Comparison of ENCODE assay signal across 8 cellular contexts in genomic region chr17:43389022-43389947, GRCh38. TPM values are rescaled to one million over a fixed set of nuclear protein-coding genes. Genes with fewer than 3 reads are reported as not detected.
DNase-seq lines count a peak whose midpoint lies in the region; ATAC-seq and TF ChIP-seq lines count a peak whose summit lies in the region.

No MANE protein-coding gene starts in this region.

- CTCF ChIA-PET in CD4-positive, alpha-beta T cell (lab: Charles Lee), result interaction anchor here (1.0 to 4.8 kb wide), 4 partner anchors 10 to 94 kb away, joined by 4 to 47 read pairs (median 11); partner anchors contain the start of genes ARL4D and DHX8

- no peaks in the 10 kb centered on the region for H3K27me3 ChIP-seq in CD4-positive, alpha-beta T cell (ENCODE audit: control insufficient read depth, insufficient read depth, low read length)
- no peaks in the 10 kb centered on the region for H3K27me3 ChIP-seq in GM23248 (replicated peaks; ENCODE audit: insufficient read depth)
- H3K27me3 ChIP-seq in prostate gland (replicated peaks; ENCODE audit: insufficient read depth), result no peaks in the 10 kb centered on the region

- in situ Hi-C loops in GM23248 (cut with MboI), result no loop called here

- no peaks in the 10 kb centered on the region for H3K9me3 Mint-ChIP-seq in CD4-positive, alpha-beta T cell

- TF ChIP-seq POLR2A in prostate gland (IDR thresholded peaks at IDR 0.05), result peak; percentile 40

- peak; percentile 85 for TF ChIP-seq CTCF in CD4-positive, alpha-beta T cell (IDR thresholded peaks at IDR 0.05)
- peak; percentile 80 to 95 (median 89) for TF ChIP-seq CTCF in prostate gland (IDR thresholded peaks at IDR 0.05)

- H3K4me3 ChIP-seq in GM23248, result peak overlapping the region; percentile 86
- peak overlapping the region; percentile 44 to 68 for H3K4me3 ChIP-seq in prostate gland

- peaks cover 7% of the 10 kb centered on the region; the same call in 1 of the 2 replicates for H3K4me1 ChIP-seq in GM23248 (ENCODE audit: insufficient read depth)
- H3K4me1 ChIP-seq in prostate gland (replicated peaks), result peaks cover 6% of the 10 kb centered on the region

- peak overlapping the region; percentile 97 for H3K27ac Mint-ChIP-seq in CD4-positive, alpha-beta T cell

- peak overlapping the region; percentile 99 for H3K9ac ChIP-seq in GM23248

- peak overlapping the region; percentile 94 for H3K27ac ChIP-seq in CD4-positive, alpha-beta T cell (ENCODE audit: low read depth, low read length)
- H3K27ac ChIP-seq in GM23248 (peak overlapping the region; percentile 97), adipose tissue (ENCODE audit: low read depth, low read length) (peak overlapping the region; percentile 92), prostate gland (peak overlapping the region; percentile 99)

- no peaks in the 10 kb centered on the region for H3K79me2 ChIP-seq in GM23248 (ENCODE audit: insufficient read depth)

- peak; percentile 73 to 85 (median 76) for DNase-seq in CD4-positive, alpha-beta T cell
- DNase-seq in GM23248, result peak; percentile 94
- DNase-seq in NCI-H1417 treated with DMSO at 0.1 percent for 48 hours (lab: John Stamatoyannopoulos, UW), result peak; percentile 45
- DNase-seq in T follicular helper cell (ENCODE audit: low read depth), result peak; percentile 80
- peak; percentile 81 for DNase-seq in left cardiac atrium
- DNase-seq in prostate gland (ENCODE audit: low spot score), result peak; percentile 80
- peak; percentile 91 for DNase-seq in ureter (ENCODE audit: low spot score)

- no peaks in the 10 kb centered on the region for H4K20me1 ChIP-seq in GM23248 (ENCODE audit: insufficient read depth)

- peaks cover 37% of the 10 kb centered on the region for H3K4me1 Mint-ChIP-seq in CD4-positive, alpha-beta T cell (ENCODE audit: low read depth)

- intact Hi-C loops in CD4-positive, alpha-beta T cell (cut with DNase I, micrococcal nuclease), result loop anchor here (1.0 to 5.0 kb wide), 5 partner anchors 21 to 552 kb away; partner anchors contain the start of genes DHX8 (in 2 of the 2), VAT1 (in 2 of the 2) and BRCA1 (in 1 of the 2)
- intact Hi-C loops in left cardiac atrium (cut with DNase I) (no loop called here), prostate gland (cut with DNase I) (no loop called here)

- peaks cover 12% of the 10 kb centered on the region; the same call in 1 of the 2 replicates for H3F3A ChIP-seq in GM23248 (ENCODE audit: insufficient read depth)

- H3K4me3 Mint-ChIP-seq in CD4-positive, alpha-beta T cell, result peak overlapping the region; percentile 93

- H3K36me3 ChIP-seq in GM23248 (ENCODE audit: low read depth) (no peaks in the 10 kb centered on the region), prostate gland (no peaks in the 10 kb centered on the region)

- peak overlapping the region; percentile 91 for H2AFZ ChIP-seq in GM23248

- POLR2A ChIA-PET in CD4-positive, alpha-beta T cell (lab: Charles Lee), result interaction anchor here (0.8 to 11.2 kb wide), 17 partner anchors 9 to 1662 kb away, joined by 3 to 445 read pairs (median 7); partner anchors contain the start of genes ARL4D, BECN1, DCAKD and DHX8

- no peaks in the 10 kb centered on the region for H3K9me3 ChIP-seq in CD4-positive, alpha-beta T cell (ENCODE audit: control insufficient read depth, low read length)
- H3K9me3 ChIP-seq in GM23248 (ENCODE audit: low read depth) (no peaks in the 10 kb centered on the region), prostate gland (no peaks in the 10 kb centered on the region)

- H3K4me2 ChIP-seq in GM23248 (ENCODE audit: unreplicated experiment), result peak overlapping the region; percentile 97

- no peaks in the 10 kb centered on the region for H3K9me2 ChIP-seq in GM23248 (ENCODE audit: insufficient read depth)

- H3K36me3 Mint-ChIP-seq in CD4-positive, alpha-beta T cell (ENCODE audit: low read depth), result peaks cover 10% of the 10 kb centered on the region

- no peaks in the 10 kb centered on the region for H3K27me3 Mint-ChIP-seq in CD4-positive, alpha-beta T cell

- ATAC-seq in CD4-positive, alpha-beta T cell (ENCODE audit: poor library complexity), result peak; percentile 81
- peak; percentile 86 to 88 for ATAC-seq in left cardiac atrium

- 2 to 3% methylated on average over 26 to 35 of the region's 35 CpGs for WGBS in GM23248 (ENCODE audit: low coverage in 1 of 2, low lambda C conversion rate in 2 of 2, missing lambda C conversion rate in 2 of 2), 2 experiments
- WGBS in adipose tissue, 3 donors, result 1 to 2% (median 2%) methylated on average over 35 of the region's 35 CpGs
- 3% methylated on average over 35 of the region's 35 CpGs for WGBS in prostate gland

RNA-seq across cellular contexts. Expression of gene ARL4D, which starts 9.5 kb away (rescaled TPM):
- 1 to 10 TPM; 2.4 to 2.9 TPM for total RNA-seq in CD4-positive, alpha-beta T cell
- 23.0 and 27.8 TPM in 2 replicates for total RNA-seq in GM23248 (2014; rRNA removed; shearing (Covaris generic))
- polyA plus RNA-seq in GM23248 (2016; fragmentation: Nextera tagmentation; extraction: Ambion mirVana) (49.4 and 50.4 TPM in 2 replicates), adipose tissue (10 to 100 TPM in 2 of 3 donors, 1 to 10 TPM in 1; 7.2 to 58.1 (median 15.1) TPM)
- total RNA-seq in left cardiac atrium (10 to 100 TPM; 11.8 to 12.8 TPM), prostate gland (10 to 100 TPM in 1 of 2 donors, 1 to 10 TPM in 1; 4.8 to 17.2 TPM), ureter (34.3 TPM)

Comparison
In these comparisons a context has a peak if more than half of its experiments do, and no peak if none do; other contexts are left out.
1. Peak in every context shown above with its lines: DNase-seq, ATAC-seq, H3K4me3 ChIP-seq and H3K27ac ChIP-seq.
2. intact Hi-C loops: an anchor here in CD4-positive, alpha-beta T cell (1.0 to 5.0 kb wide); none called in left cardiac atrium and prostate gland.